ENCODE assay signal across 1 cellular context in the genomic region with DNA sequence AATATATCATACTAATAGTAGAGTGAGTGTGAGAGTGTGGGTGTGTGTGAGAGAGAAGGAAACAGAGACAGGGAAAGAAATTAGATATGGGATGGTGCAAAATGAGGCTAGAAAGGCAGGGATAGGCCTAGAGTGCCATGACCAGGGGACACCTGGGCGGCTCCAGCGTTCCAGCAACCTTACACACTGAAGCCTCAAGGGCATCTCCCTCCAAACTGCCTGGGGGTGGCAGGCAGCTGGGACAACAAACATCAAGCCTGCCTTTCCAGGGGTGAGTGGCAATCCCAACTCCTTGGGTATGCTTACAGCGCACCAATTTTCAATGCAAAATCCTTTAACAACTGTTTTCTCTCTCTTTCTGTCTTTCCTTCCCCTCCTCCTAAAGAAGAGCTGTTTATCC.
TF ChIP-seq lines count a peak whose summit lies in the region.

No MANE protein-coding gene starts in this region.

TF ChIP-seq in GM23338, 12 proteins besides CTCF, POLR2A, EP300 and RAD21 (continued from another document):
- TF ChIP-seq, protein P1, sequence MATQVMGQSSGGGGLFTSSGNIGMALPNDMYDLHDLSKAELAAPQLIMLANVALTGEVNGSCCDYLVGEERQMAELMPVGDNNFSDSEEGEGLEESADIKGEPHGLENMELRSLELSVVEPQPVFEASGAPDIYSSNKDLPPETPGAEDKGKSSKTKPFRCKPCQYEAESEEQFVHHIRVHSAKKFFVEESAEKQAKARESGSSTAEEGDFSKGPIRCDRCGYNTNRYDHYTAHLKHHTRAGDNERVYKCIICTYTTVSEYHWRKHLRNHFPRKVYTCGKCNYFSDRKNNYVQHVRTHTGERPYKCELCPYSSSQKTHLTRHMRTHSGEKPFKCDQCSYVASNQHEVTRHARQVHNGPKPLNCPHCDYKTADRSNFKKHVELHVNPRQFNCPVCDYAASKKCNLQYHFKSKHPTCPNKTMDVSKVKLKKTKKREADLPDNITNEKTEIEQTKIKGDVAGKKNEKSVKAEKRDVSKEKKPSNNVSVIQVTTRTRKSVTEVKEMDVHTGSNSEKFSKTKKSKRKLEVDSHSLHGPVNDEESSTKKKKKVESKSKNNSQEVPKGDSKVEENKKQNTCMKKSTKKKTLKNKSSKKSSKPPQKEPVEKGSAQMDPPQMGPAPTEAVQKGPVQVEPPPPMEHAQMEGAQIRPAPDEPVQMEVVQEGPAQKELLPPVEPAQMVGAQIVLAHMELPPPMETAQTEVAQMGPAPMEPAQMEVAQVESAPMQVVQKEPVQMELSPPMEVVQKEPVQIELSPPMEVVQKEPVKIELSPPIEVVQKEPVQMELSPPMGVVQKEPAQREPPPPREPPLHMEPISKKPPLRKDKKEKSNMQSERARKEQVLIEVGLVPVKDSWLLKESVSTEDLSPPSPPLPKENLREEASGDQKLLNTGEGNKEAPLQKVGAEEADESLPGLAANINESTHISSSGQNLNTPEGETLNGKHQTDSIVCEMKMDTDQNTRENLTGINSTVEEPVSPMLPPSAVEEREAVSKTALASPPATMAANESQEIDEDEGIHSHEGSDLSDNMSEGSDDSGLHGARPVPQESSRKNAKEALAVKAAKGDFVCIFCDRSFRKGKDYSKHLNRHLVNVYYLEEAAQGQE (IDR thresholded peaks at IDR 0.05; ENCODE audit: unreplicated experiment): no peak
- no peak for TF ChIP-seq STAT1 (IDR thresholded peaks at IDR 0.05; ENCODE audit: unreplicated experiment)
- TF ChIP-seq JUNB (IDR thresholded peaks at IDR 0.05; ENCODE audit: unreplicated experiment): no peak
- TF ChIP-seq, protein P2, sequence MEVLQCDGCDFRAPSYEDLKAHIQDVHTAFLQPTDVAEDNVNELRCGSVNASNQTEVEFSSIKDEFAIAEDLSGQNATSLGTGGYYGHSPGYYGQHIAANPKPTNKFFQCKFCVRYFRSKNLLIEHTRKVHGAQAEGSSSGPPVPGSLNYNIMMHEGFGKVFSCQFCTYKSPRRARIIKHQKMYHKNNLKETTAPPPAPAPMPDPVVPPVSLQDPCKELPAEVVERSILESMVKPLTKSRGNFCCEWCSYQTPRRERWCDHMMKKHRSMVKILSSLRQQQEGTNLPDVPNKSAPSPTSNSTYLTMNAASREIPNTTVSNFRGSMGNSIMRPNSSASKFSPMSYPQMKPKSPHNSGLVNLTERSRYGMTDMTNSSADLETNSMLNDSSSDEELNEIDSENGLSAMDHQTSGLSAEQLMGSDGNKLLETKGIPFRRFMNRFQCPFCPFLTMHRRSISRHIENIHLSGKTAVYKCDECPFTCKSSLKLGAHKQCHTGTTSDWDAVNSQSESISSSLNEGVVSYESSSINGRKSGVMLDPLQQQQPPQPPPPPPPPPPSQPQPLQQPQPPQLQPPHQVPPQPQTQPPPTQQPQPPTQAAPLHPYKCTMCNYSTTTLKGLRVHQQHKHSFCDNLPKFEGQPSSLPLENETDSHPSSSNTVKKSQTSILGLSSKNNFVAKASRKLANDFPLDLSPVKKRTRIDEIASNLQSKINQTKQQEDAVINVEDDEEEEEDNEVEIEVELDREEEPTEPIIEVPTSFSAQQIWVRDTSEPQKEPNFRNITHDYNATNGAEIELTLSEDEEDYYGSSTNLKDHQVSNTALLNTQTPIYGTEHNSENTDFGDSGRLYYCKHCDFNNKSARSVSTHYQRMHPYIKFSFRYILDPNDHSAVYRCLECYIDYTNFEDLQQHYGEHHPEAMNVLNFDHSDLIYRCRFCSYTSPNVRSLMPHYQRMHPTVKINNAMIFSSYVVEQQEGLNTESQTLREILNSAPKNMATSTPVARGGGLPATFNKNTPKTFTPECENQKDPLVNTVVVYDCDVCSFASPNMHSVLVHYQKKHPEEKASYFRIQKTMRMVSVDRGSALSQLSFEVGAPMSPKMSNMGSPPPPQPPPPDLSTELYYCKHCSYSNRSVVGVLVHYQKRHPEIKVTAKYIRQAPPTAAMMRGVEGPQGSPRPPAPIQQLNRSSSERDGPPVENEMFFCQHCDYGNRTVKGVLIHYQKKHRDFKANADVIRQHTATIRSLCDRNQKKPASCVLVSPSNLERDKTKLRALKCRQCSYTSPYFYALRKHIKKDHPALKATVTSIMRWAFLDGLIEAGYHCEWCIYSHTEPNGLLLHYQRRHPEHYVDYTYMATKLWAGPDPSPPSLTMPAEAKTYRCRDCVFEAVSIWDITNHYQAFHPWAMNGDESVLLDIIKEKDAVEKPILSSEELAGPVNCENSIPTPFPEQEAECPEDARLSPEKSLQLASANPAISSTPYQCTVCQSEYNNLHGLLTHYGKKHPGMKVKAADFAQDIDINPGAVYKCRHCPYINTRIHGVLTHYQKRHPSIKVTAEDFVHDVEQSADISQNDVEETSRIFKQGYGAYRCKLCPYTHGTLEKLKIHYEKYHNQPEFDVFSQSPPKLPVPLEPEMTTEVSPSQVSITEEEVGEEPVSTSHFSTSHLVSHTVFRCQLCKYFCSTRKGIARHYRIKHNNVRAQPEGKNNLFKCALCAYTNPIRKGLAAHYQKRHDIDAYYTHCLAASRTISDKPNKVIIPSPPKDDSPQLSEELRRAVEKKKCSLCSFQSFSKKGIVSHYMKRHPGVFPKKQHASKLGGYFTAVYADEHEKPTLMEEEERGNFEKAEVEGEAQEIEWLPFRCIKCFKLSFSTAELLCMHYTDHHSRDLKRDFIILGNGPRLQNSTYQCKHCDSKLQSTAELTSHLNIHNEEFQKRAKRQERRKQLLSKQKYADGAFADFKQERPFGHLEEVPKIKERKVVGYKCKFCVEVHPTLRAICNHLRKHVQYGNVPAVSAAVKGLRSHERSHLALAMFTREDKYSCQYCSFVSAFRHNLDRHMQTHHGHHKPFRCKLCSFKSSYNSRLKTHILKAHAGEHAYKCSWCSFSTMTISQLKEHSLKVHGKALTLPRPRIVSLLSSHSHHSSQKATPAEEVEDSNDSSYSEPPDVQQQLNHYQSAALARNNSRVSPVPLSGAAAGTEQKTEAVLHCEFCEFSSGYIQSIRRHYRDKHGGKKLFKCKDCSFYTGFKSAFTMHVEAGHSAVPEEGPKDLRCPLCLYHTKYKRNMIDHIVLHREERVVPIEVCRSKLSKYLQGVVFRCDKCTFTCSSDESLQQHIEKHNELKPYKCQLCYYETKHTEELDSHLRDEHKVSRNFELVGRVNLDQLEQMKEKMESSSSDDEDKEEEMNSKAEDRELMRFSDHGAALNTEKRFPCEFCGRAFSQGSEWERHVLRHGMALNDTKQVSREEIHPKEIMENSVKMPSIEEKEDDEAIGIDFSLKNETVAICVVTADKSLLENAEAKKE (CRISPR knock-in tag; IDR thresholded peaks at IDR 0.05): no peak
- no peak for TF ChIP-seq POLR2AphosphoS5 (IDR thresholded peaks at IDR 0.05; ENCODE audit: low read depth)
